Comparison of ENCODE assay signal across 16 cellular contexts in the genomic region with DNA sequence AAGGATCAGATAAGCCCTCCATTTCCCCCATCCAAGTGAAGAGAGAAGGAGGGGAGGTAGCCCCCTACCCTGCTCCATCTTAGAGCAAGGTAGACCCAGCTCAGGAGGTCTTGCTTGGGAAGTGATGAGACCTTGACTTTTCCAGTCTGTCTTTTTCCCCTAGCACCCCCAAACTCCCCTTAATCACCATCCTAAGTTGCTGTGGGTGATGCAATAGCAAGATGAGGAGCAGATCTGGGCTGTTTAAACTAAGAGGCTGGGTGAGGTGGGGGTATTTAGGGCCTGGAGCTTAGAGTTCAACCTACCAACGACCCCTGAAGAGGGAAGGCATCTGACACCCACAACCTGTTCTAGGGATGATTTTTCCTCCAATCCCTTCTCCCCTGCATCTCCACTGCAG. TPM values are rescaled to one million over a fixed set of nuclear protein-coding genes. Genes with fewer than 3 reads are reported as not detected.
DNase-seq lines count a peak whose midpoint lies in the region; ATAC-seq and TF ChIP-seq lines count a peak whose summit lies in the region.
"Had no signal": no experiment of that assay in that cellular context is flagged by ENCODE, and none has a peak within 500 bp of the region (broad histone marks: within the 10 kb centered on the region; RNA-seq: fewer than 3 reads in every experiment).

No MANE protein-coding gene starts in this region.

- H3K4me1 Mint-ChIP-seq in WTC11, result peaks cover 63% of the 10 kb centered on the region
- H3K4me1 Mint-ChIP-seq in nephron progenitor cell, result peaks cover 74% of the 10 kb centered on the region

- CTCF ChIA-PET in WTC11 (lab: Charles Lee) (interaction anchor here (1.0 to 5.1 kb wide), 14 partner anchors 12 to 174 kb away, joined by 3 to 83 read pairs (median 8); a partner anchor contains a TSS), GM10248 (lab: Yijun Ruan, JAX) (interaction anchor here (0.9 to 1.8 kb wide), 5 partner anchors 9 to 71 kb away, joined by 3 to 5 read pairs (median 3); no protein-coding TSS in a partner anchor)

- H3K27ac ChIP-seq in ectodermal cell (ENCODE audit: insufficient read depth, low read depth, low read length, poor library complexity, severe bottlenecking), result peak overlapping the region; percentile 36
- H3K27ac ChIP-seq in thoracic aorta, result peak overlapping the region; percentile 77 to 92
- no peak overlapping the region for H3K27ac ChIP-seq in lower lobe of right lung
- H3K27ac ChIP-seq: BLaER1 treated with 17β-estradiol and CSF1 and Interleukin-3, amounts not matched to agents 10 nM and 100 nM; brain microvascular endothelial cell had no signal

- WGBS in ectodermal cell, 2 experiments, result 19 to 20% methylated on average over 1 of the region's 1 CpG

- peak overlapping the region; percentile 57 for H3K4me3 ChIP-seq in ectodermal cell (ENCODE audit: insufficient read depth, low read depth, low read length)
- peak overlapping the region; percentile 79 for H3K4me3 ChIP-seq in thoracic aorta
- no peak overlapping the region for H3K4me3 ChIP-seq in lower lobe of right lung
- H3K4me3 ChIP-seq: BLaER1 treated with 17β-estradiol and CSF1 and Interleukin-3, amounts not matched to agents 10 nM and 100 nM had no signal

- peaks cover 54% of the 10 kb centered on the region for H3K4me1 ChIP-seq in ectodermal cell (ENCODE audit: control insufficient read depth, insufficient read depth, low read length)
- H3K4me1 ChIP-seq in thoracic aorta (ENCODE audit: control insufficient read depth in 1 of 2, low read depth in 2 of 2), result peaks cover 35 to 82% of the 10 kb centered on the region in 2 donors
- no peaks in the 10 kb centered on the region for H3K4me1 ChIP-seq in lower lobe of right lung

- intact Hi-C loops in lower lobe of right lung (cut with DNase I), result no loop called here

- DNase-seq in WTC11 (ENCODE audit: low spot score), result no peak
- DNase-seq in nephron progenitor cell, result no peak
- DNase-seq in thoracic aorta (ENCODE audit: low spot score), result no peak
- DNase-seq in GM10248 (ENCODE audit: extremely low spot score), result no peak
- no peak for DNase-seq in lower lobe of right lung
- no peak for DNase-seq in NOMO-1 treated with DMSO at 0.1 percent for 48 hours (lab: John Stamatoyannopoulos, UW; ENCODE audit: unreplicated experiment)
- DNase-seq: activated effector memory CD4-positive, alpha-beta T cell treated with anti-CD3 and anti-CD28 coated beads, Interleukin-2, amount 50 U/mL, for 16 hours; brain microvascular endothelial cell; effector CD4-positive, alpha-beta T cell; MV-4-11; RPMI8226; stimulated activated CD4-positive, alpha-beta T cell treated with anti-CD3 and anti-CD28 coated beads, Interleukin-12 subunit alpha, Interleukin-12 subunit beta, amount 100 ng/mL, for 4 hours had no signal

- ATAC-seq in WTC11 (no peak), thoracic aorta (ENCODE audit: insufficient number of reproducible peaks, low FRiP score, low read depth) (no peak), lower lobe of right lung (no peak)

- no peaks in the 10 kb centered on the region for H3K36me3 Mint-ChIP-seq in WTC11
- peaks cover 5% of the 10 kb centered on the region for H3K36me3 Mint-ChIP-seq in nephron progenitor cell (ENCODE audit: low read depth)

- H3K4me3 Mint-ChIP-seq in WTC11, result peak overlapping the region; percentile 75; the same call in 1 of the 2 replicates
- peak overlapping the region; percentile 82 for H3K4me3 Mint-ChIP-seq in nephron progenitor cell
- H3K4me3 Mint-ChIP-seq: T-helper 1 cell treated with Interleukin-12 subunit alpha and Interleukin-12 subunit beta and Interleukin-4 antibody, amounts not matched to agents 30 μg/mL and 1 μg/mL, for 36 hours had no signal

- H3K27me3 ChIP-seq in ectodermal cell (ENCODE audit: control insufficient read depth, insufficient read depth, low read length, poor library complexity, severe bottlenecking) (no peaks in the 10 kb centered on the region), thoracic aorta (replicated peaks; ENCODE audit: insufficient read depth) (no peaks in the 10 kb centered on the region), lower lobe of right lung (ENCODE audit: low read depth) (peaks cover 5% of the 10 kb centered on the region)
- H3K27me3 ChIP-seq: BLaER1 treated with 17β-estradiol and CSF1 and Interleukin-3, amounts not matched to agents 10 nM and 100 nM had no signal

- H3K27ac Mint-ChIP-seq in WTC11, result no peak overlapping the region
- H3K27ac Mint-ChIP-seq in nephron progenitor cell, result no peak overlapping the region
- H3K27ac Mint-ChIP-seq: T-helper 1 cell treated with Interleukin-12 subunit alpha and Interleukin-12 subunit beta and Interleukin-4 antibody, amounts not matched to agents 30 μg/mL and 1 μg/mL, for 36 hours had no signal

- peaks cover 16% of the 10 kb centered on the region for H3K36me3 ChIP-seq in ectodermal cell (ENCODE audit: control insufficient read depth, insufficient read depth, low read length)
- H3K36me3 ChIP-seq in thoracic aorta, result peaks cover 16% of the 10 kb centered on the region
- H3K36me3 ChIP-seq in lower lobe of right lung, result no peaks in the 10 kb centered on the region
- H3K36me3 ChIP-seq: BLaER1 treated with 17β-estradiol and CSF1 and Interleukin-3, amounts not matched to agents 10 nM and 100 nM; brain microvascular endothelial cell had no signal

- POLR2A ChIA-PET in WTC11 (lab: Charles Lee), result interaction anchor here (0.5 kb wide), 1 partner anchor 152 kb away, joined by 5 read pairs; no protein-coding TSS in a partner anchor
- POLR2A ChIA-PET in GM10248 (lab: Yijun Ruan, JAX), result no interaction called here

- H3K9me3 Mint-ChIP-seq in WTC11, result no peaks in the 10 kb centered on the region
- no peaks in the 10 kb centered on the region for H3K9me3 Mint-ChIP-seq in nephron progenitor cell
- H3K9me3 Mint-ChIP-seq: T-helper 1 cell treated with Interleukin-12 subunit alpha and Interleukin-12 subunit beta and Interleukin-4 antibody, amounts not matched to agents 30 μg/mL and 1 μg/mL, for 36 hours had no signal

- TF ChIP-seq CTCF in WTC11 (IDR thresholded peaks at IDR 0.05) (no peak), nephron progenitor cell (IDR thresholded peaks at IDR 0.05) (no peak), thoracic aorta (IDR thresholded peaks at IDR 0.05) (no peak), GM10248 (IDR thresholded peaks at IDR 0.05; ENCODE audit: control extremely low read depth, extremely low read depth, low read depth, missing control alignments) (no peak), lower lobe of right lung (IDR thresholded peaks at IDR 0.05) (no peak)

- peaks cover 2% of the 10 kb centered on the region; the same call in 1 of the 2 replicates for H3K27me3 Mint-ChIP-seq in WTC11 (ENCODE audit: low read depth)
- H3K27me3 Mint-ChIP-seq in nephron progenitor cell (ENCODE audit: low read depth, poor library complexity), result peaks cover 6% of the 10 kb centered on the region

- H3K9me3 ChIP-seq in ectodermal cell (ENCODE audit: control insufficient read depth, low read length) (no peaks in the 10 kb centered on the region), thoracic aorta (no peaks in the 10 kb centered on the region), lower lobe of right lung (no peaks in the 10 kb centered on the region)
- H3K9me3 ChIP-seq: BLaER1 treated with 17β-estradiol and CSF1 and Interleukin-3, amounts not matched to agents 10 nM and 100 nM had no signal

RNA-seq across cellular contexts. Expression of a gene that starts 1.7 kb away (rescaled TPM):
- total RNA-seq in WTC11 (2021) (22.8 to 25.6 TPM (median 23.2 TPM) in 3 replicates), thoracic aorta (100 to 1,000 TPM in 1 of 2 donors, 10 to 100 TPM in 1; 86.0 to 146 TPM), lower lobe of right lung (4.5 TPM)
- polyA plus RNA-seq in ectodermal cell (2013, experiment 1 of 4), result 233 TPM
- 231 TPM for polyA plus RNA-seq in ectodermal cell (2013, experiment 2 of 4)
- 158 TPM for polyA plus RNA-seq in ectodermal cell (2013, experiment 3 of 4)
- 174 TPM for polyA plus RNA-seq in ectodermal cell (2013, experiment 4 of 4)

RNA-seq across cellular contexts. Expression of a gene that starts 18.9 kb away (rescaled TPM):
- total RNA-seq in WTC11 (2021) (86.7 to 101 TPM (median 95.1 TPM) in 3 replicates), thoracic aorta (10 to 100 TPM; 29.6 to 40.8 TPM), lower lobe of right lung (35.9 TPM)
- polyA plus RNA-seq in ectodermal cell (2013, experiment 1 of 4), result 16.7 TPM
- polyA plus RNA-seq in ectodermal cell (2013, experiment 2 of 4), result 18.6 TPM
- 15.9 TPM for polyA plus RNA-seq in ectodermal cell (2013, experiment 3 of 4)
- polyA plus RNA-seq in ectodermal cell (2013, experiment 4 of 4), result 19.0 TPM

RNA-seq across cellular contexts. Expression of a gene that starts 34.1 kb away (rescaled TPM):
- 0.37 to 0.78 TPM (median 0.55 TPM) in 3 replicates for total RNA-seq in WTC11 (2021)
- polyA plus RNA-seq in ectodermal cell (2013, experiment 1 of 4), result 0.93 TPM
- 1.0 TPM for polyA plus RNA-seq in ectodermal cell (2013, experiment 2 of 4)
- 0.85 TPM for polyA plus RNA-seq in ectodermal cell (2013, experiment 3 of 4)
- polyA plus RNA-seq in ectodermal cell (2013, experiment 4 of 4), result 1.1 TPM
- 1 to 10 TPM in 1 of 2 donors, under 1 TPM in 1; 0.68 to 1.1 TPM for total RNA-seq in thoracic aorta
- 1.1 TPM for total RNA-seq in lower lobe of right lung

RNA-seq across cellular contexts. Expression of a gene that starts 36.0 kb away (rescaled TPM):
- total RNA-seq in WTC11 (2021) (0.09 to 0.14 TPM in 2 of 3 replicates, not detected in the other), thoracic aorta (under 1 TPM in 1 of 2 donors, not detected in 1; 0.95 TPM), lower lobe of right lung (not detected)
- polyA plus RNA-seq in ectodermal cell (2013, experiment 1 of 4), result not detected
- polyA plus RNA-seq in ectodermal cell (2013, experiment 2 of 4), result not detected
- polyA plus RNA-seq in ectodermal cell (2013, experiment 3 of 4), result not detected
- polyA plus RNA-seq in ectodermal cell (2013, experiment 4 of 4), result 0.08 TPM
- total RNA-seq: omental fat pad had no signal

RNA-seq across cellular contexts. Expression of a gene that starts 47.3 kb away (rescaled TPM):
- total RNA-seq in WTC11 (2021) (1.4 to 1.6 TPM (median 1.4 TPM) in 3 replicates), thoracic aorta (not detected), lower lobe of right lung (0.15 TPM)
- not detected for polyA plus RNA-seq in ectodermal cell (2013, experiment 1 of 4)
- polyA plus RNA-seq in ectodermal cell (2013, experiment 2 of 4), result 0.09 TPM
- polyA plus RNA-seq in ectodermal cell (2013, experiment 3 of 4), result 0.16 TPM
- polyA plus RNA-seq in ectodermal cell (2013, experiment 4 of 4), result 0.08 TPM
- total RNA-seq: omental fat pad had no signal
